Comparison of ENCODE assay signal across 20 cellular contexts in genomic region chr6:140669321-140669720, GRCh38.
"Had no signal": no experiment of that assay in that cellular context is flagged by ENCODE, and none has a peak within 500 bp of the region (broad histone marks: within the 10 kb centered on the region; RNA-seq: fewer than 3 reads in every experiment).

No MANE protein-coding gene starts in this region.

- H3K9me3 ChIP-seq: mucosa of descending colon, thyroid gland had no signal

- H3K27ac ChIP-seq: epithelial cell of prostate, thyroid gland, VCaP had no signal

- H3K4me3 Mint-ChIP-seq: activated naive CD4-positive, alpha-beta T cell treated with anti-CD3 and anti-CD28 coated beads, Interleukin-2, amount 10 ng/mL, durations not matched to agents 7 days and 5 days; activated T-helper 17 cell treated with anti-CD3 and anti-CD28 coated beads, Interleukin-2, amount 50 U/mL, for 72 hours; brain; dendritic cell treated with granulocyte-macrophage colony-stimulating factor and Interleukin-4, amounts not matched to agents 40 ng/mL and 50 ng/mL, for 4 days; memory B cell; natural killer cell; stimulated activated memory B cell treated with anti-CD40 and anti-IgM and Interleukin-4, amounts not matched to agents 10 μg/mL and 1 μg/mL and 100 μg/mL, for 72 hours had no signal

- H3K4me3 ChIP-seq: mucosa of descending colon, thyroid gland had no signal

- H3K27me3 ChIP-seq: thyroid gland had no signal

- H3K9me3 Mint-ChIP-seq: activated naive CD4-positive, alpha-beta T cell treated with anti-CD3 and anti-CD28 coated beads, Interleukin-2, amount 10 ng/mL, durations not matched to agents 7 days and 5 days; activated T-helper 17 cell treated with anti-CD3 and anti-CD28 coated beads, Interleukin-2, amount 50 U/mL, for 72 hours; memory B cell; stimulated activated memory B cell treated with anti-CD40 and anti-IgM and Interleukin-4, amounts not matched to agents 10 μg/mL and 1 μg/mL and 100 μg/mL, for 72 hours had no signal

- ATAC-seq: left ventricle myocardium superior; mucosa of descending colon; natural killer cell; stimulated activated memory B cell treated with anti-CD40 and anti-IgM and Interleukin-4, amounts not matched to agents 10 μg/mL and 1 μg/mL and 100 μg/mL, for 72 hours had no signal

- H3K4me1 Mint-ChIP-seq: activated naive CD4-positive, alpha-beta T cell treated with anti-CD3 and anti-CD28 coated beads, Interleukin-2, amount 10 ng/mL, durations not matched to agents 7 days and 5 days; brain; natural killer cell; stimulated activated memory B cell treated with anti-CD40 and anti-IgM and Interleukin-4, amounts not matched to agents 10 μg/mL and 1 μg/mL and 100 μg/mL, for 72 hours had no signal

- H3K36me3 Mint-ChIP-seq: activated naive CD4-positive, alpha-beta T cell treated with anti-CD3 and anti-CD28 coated beads, Interleukin-2, amount 10 ng/mL, durations not matched to agents 7 days and 5 days; brain; memory B cell; natural killer cell; stimulated activated memory B cell treated with anti-CD40 and anti-IgM and Interleukin-4, amounts not matched to agents 10 μg/mL and 1 μg/mL and 100 μg/mL, for 72 hours had no signal

- H3K4me1 ChIP-seq: thyroid gland had no signal

- H3K36me3 ChIP-seq: thyroid gland had no signal

- H3K27me3 Mint-ChIP-seq: activated naive CD4-positive, alpha-beta T cell treated with anti-CD3 and anti-CD28 coated beads, Interleukin-2, amount 10 ng/mL, durations not matched to agents 7 days and 5 days; brain; dendritic cell treated with granulocyte-macrophage colony-stimulating factor and Interleukin-4, amounts not matched to agents 40 ng/mL and 50 ng/mL, for 4 days; memory B cell; stimulated activated memory B cell treated with anti-CD40 and anti-IgM and Interleukin-4, amounts not matched to agents 10 μg/mL and 1 μg/mL and 100 μg/mL, for 72 hours had no signal

- H3K27ac Mint-ChIP-seq: activated naive CD4-positive, alpha-beta T cell treated with anti-CD3 and anti-CD28 coated beads, Interleukin-2, amount 10 ng/mL, durations not matched to agents 7 days and 5 days; activated T-helper 17 cell treated with anti-CD3 and anti-CD28 coated beads, Interleukin-2, amount 50 U/mL, for 72 hours; dendritic cell treated with granulocyte-macrophage colony-stimulating factor and Interleukin-4, amounts not matched to agents 40 ng/mL and 50 ng/mL, for 4 days; memory B cell; natural killer cell; stimulated activated memory B cell treated with anti-CD40 and anti-IgM and Interleukin-4, amounts not matched to agents 10 μg/mL and 1 μg/mL and 100 μg/mL, for 72 hours had no signal

- DNase-seq: activated CD4-positive, alpha-beta T cell treated with anti-CD3 and anti-CD28 coated beads for 1 hour; activated CD4-positive, alpha-beta T cell treated with anti-CD3 and anti-CD28 coated beads, Interleukin-2, amount 50 U/mL, for 4 hours; activated naive CD4-positive, alpha-beta T cell treated with anti-CD3 and anti-CD28 coated beads, Interleukin-2, amount 10 ng/mL, durations not matched to agents 7 days and 5 days; activated T-cell treated with anti-CD3 and anti-CD28 coated beads for 4 hours; effector memory CD4-positive, alpha-beta T cell; hypothalamus; left ventricle myocardium superior; mucosa of descending colon; natural killer cell; posterior cingulate gyrus; stimulated activated CD4-positive, alpha-beta T cell treated with anti-CD3 and anti-CD28 coated beads, Interleukin-2, amount 100 ng/mL, for 48 hours; T-helper 1 cell; thyroid gland had no signal
